Comparison of ENCODE assay signal across 1 cellular context in the genomic region with DNA sequence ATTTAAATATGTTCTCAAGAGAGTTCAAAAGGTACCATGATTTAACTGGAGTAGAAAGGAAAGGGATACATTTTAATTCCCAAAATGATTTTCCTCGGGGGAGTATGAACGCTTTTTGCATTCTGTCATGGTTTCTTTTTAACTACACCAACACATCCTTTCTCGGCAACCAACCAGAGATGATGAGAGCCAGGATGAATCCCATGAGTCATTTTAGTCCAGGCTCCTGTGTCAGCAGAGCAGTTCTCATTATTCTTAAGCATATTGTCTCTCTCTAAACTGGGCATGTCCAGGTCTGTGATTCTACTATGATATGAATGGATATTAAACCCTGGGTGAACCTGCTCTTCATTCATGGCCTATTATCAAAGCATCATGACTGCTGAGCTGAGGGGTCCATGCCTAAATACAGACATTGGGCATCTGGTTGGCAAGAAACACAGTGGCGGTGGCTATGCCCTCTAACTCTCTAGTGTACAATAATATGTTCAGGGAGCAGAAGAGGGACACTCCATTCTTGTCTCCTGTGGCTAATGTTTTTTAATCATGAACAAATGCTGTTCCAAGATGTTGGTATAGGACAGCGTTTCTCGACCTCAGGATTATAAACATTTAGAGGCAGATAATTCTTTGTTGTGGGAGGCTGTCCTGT.
TF ChIP-seq lines count a peak whose summit lies in the region.

No MANE protein-coding gene starts in this region.

TF ChIP-seq in GM23338, 12 proteins besides CTCF, POLR2A, EP300 and RAD21 (continued from another document):
- TF ChIP-seq, protein P1, sequence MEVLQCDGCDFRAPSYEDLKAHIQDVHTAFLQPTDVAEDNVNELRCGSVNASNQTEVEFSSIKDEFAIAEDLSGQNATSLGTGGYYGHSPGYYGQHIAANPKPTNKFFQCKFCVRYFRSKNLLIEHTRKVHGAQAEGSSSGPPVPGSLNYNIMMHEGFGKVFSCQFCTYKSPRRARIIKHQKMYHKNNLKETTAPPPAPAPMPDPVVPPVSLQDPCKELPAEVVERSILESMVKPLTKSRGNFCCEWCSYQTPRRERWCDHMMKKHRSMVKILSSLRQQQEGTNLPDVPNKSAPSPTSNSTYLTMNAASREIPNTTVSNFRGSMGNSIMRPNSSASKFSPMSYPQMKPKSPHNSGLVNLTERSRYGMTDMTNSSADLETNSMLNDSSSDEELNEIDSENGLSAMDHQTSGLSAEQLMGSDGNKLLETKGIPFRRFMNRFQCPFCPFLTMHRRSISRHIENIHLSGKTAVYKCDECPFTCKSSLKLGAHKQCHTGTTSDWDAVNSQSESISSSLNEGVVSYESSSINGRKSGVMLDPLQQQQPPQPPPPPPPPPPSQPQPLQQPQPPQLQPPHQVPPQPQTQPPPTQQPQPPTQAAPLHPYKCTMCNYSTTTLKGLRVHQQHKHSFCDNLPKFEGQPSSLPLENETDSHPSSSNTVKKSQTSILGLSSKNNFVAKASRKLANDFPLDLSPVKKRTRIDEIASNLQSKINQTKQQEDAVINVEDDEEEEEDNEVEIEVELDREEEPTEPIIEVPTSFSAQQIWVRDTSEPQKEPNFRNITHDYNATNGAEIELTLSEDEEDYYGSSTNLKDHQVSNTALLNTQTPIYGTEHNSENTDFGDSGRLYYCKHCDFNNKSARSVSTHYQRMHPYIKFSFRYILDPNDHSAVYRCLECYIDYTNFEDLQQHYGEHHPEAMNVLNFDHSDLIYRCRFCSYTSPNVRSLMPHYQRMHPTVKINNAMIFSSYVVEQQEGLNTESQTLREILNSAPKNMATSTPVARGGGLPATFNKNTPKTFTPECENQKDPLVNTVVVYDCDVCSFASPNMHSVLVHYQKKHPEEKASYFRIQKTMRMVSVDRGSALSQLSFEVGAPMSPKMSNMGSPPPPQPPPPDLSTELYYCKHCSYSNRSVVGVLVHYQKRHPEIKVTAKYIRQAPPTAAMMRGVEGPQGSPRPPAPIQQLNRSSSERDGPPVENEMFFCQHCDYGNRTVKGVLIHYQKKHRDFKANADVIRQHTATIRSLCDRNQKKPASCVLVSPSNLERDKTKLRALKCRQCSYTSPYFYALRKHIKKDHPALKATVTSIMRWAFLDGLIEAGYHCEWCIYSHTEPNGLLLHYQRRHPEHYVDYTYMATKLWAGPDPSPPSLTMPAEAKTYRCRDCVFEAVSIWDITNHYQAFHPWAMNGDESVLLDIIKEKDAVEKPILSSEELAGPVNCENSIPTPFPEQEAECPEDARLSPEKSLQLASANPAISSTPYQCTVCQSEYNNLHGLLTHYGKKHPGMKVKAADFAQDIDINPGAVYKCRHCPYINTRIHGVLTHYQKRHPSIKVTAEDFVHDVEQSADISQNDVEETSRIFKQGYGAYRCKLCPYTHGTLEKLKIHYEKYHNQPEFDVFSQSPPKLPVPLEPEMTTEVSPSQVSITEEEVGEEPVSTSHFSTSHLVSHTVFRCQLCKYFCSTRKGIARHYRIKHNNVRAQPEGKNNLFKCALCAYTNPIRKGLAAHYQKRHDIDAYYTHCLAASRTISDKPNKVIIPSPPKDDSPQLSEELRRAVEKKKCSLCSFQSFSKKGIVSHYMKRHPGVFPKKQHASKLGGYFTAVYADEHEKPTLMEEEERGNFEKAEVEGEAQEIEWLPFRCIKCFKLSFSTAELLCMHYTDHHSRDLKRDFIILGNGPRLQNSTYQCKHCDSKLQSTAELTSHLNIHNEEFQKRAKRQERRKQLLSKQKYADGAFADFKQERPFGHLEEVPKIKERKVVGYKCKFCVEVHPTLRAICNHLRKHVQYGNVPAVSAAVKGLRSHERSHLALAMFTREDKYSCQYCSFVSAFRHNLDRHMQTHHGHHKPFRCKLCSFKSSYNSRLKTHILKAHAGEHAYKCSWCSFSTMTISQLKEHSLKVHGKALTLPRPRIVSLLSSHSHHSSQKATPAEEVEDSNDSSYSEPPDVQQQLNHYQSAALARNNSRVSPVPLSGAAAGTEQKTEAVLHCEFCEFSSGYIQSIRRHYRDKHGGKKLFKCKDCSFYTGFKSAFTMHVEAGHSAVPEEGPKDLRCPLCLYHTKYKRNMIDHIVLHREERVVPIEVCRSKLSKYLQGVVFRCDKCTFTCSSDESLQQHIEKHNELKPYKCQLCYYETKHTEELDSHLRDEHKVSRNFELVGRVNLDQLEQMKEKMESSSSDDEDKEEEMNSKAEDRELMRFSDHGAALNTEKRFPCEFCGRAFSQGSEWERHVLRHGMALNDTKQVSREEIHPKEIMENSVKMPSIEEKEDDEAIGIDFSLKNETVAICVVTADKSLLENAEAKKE (CRISPR knock-in tag; IDR thresholded peaks at IDR 0.05) = no peak
- no peak for TF ChIP-seq EZH2 (IDR thresholded peaks at IDR 0.05; ENCODE audit: low read depth, unreplicated experiment)
- no peak for TF ChIP-seq EZH2phosphoT487 (IDR thresholded peaks at IDR 0.05; ENCODE audit: unreplicated experiment)
